ENCODE assay signal across 9 cellular contexts in the genomic region with DNA sequence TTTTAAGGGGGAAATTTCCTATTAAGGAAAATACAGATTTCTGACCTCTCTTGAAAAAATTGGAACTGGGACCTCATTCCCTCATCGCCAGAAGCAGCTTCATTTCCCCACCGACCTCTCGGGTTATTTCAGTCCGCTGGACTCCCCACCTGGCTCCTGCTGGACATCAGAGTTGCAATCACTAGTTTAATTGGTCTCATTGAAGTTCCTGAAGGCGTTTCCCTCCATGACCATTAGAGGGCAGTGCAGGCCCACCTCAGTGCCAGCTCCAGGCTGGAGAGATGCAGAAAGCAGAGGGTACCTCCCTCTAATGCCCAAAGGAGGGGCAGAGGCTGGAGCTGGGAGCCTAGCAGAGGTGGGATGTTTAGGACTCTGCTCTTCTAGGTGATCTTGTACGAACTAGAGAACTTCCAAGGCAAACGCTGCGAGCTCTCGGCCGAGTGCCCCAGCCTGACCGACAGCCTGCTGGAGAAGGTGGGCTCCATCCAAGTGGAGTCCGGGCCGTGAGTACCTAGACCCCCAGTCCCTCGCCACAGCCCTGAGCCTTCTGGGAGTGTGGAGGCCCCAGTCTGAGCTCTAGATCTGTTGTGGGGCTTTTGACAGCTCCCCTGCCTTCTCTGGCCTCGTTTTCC. TPM values are rescaled to one million over a fixed set of nuclear protein-coding genes. Genes with fewer than 3 reads are reported as not detected.
DNase-seq lines count a peak whose midpoint lies in the region; ATAC-seq and TF ChIP-seq lines count a peak whose summit lies in the region.
"Had no signal": no experiment of that assay in that cellular context is flagged by ENCODE, and none has a peak within 500 bp of the region (broad histone marks: within the 10 kb centered on the region; RNA-seq: fewer than 3 reads in every experiment).

No MANE protein-coding gene starts in this region.

- no peak overlapping the region for H3K4me3 ChIP-seq in Jurkat, Clone E6-1 (ENCODE audit: low read length)
- H3K4me3 ChIP-seq in RWPE2 (ENCODE audit: severe bottlenecking) (no peak overlapping the region), trophoblast cell (ENCODE audit: low read depth, low read length) (no peak overlapping the region)
- H3K4me3 ChIP-seq: SK-N-MC had no signal

- H3K23ac ChIP-seq in trophoblast cell (ENCODE audit: low read length): no peak overlapping the region

- no peak overlapping the region for H4K91ac ChIP-seq in trophoblast cell (ENCODE audit: low read depth, low read length)

- no peaks in the 10 kb centered on the region for H3K27me3 ChIP-seq in RWPE2 (ENCODE audit: insufficient read depth, poor library complexity, severe bottlenecking)
- no peaks in the 10 kb centered on the region for H3K27me3 ChIP-seq in trophoblast cell (ENCODE audit: insufficient read depth, low read length)

- H3K27ac ChIP-seq in RWPE2 (ENCODE audit: poor library complexity, severe bottlenecking): no peak overlapping the region
- no peak overlapping the region for H3K27ac ChIP-seq in trophoblast cell (ENCODE audit: low read depth, low read length)
- H3K27ac ChIP-seq: SK-N-MC had no signal

- no peak overlapping the region for H2AFZ ChIP-seq in trophoblast cell (ENCODE audit: insufficient read depth, low read length, poor library complexity)

- H3K36me3 ChIP-seq in RWPE2 (ENCODE audit: low read depth) (peaks cover 2% of the 10 kb centered on the region; the same call in 1 of the 2 replicates), trophoblast cell (ENCODE audit: control insufficient read depth in 1 of 2, insufficient read depth in 2 of 2, low read length in 2 of 2) (peaks cover 5 to 9% of the 10 kb centered on the region in 2 experiments)

- no peak overlapping the region for H4K12ac ChIP-seq in trophoblast cell (ENCODE audit: low read depth, low read length)

- H4K8ac ChIP-seq in trophoblast cell (ENCODE audit: low read depth, low read length): no peak overlapping the region

- no peak overlapping the region for H3K4me2 ChIP-seq in trophoblast cell (ENCODE audit: low read length)

- no peaks in the 10 kb centered on the region for H3K79me2 ChIP-seq in trophoblast cell (ENCODE audit: control insufficient read depth, insufficient read depth, low read length, poor library complexity)

- no peaks in the 10 kb centered on the region for H3K79me1 ChIP-seq in trophoblast cell (ENCODE audit: low read length)

- H2BK12ac ChIP-seq in trophoblast cell (ENCODE audit: low read length): no peak overlapping the region

- peak; percentile 85 for TF ChIP-seq CTCF in RWPE2 (IDR thresholded peaks at IDR 0.05; ENCODE audit: poor library complexity, severe bottlenecking)

- H3K14ac ChIP-seq in trophoblast cell (ENCODE audit: low read length): no peak overlapping the region

- no peak overlapping the region for H2BK120ac ChIP-seq in trophoblast cell (ENCODE audit: insufficient read depth, low read length, poor library complexity)

- ATAC-seq in RWPE2 (ENCODE audit: low read depth) (peak; percentile 60), GM18517 (IDR thresholded peaks at IDR 0.05; ENCODE audit: unreplicated experiment) (no peak), HG03135 (IDR thresholded peaks at IDR 0.05; ENCODE audit: unreplicated experiment) (no peak)

- H2BK5ac ChIP-seq in trophoblast cell (ENCODE audit: low read depth, low read length, poor library complexity): no peak overlapping the region

- H3K4ac ChIP-seq in trophoblast cell (ENCODE audit: low read depth, low read length): no peak overlapping the region

- no peaks in the 10 kb centered on the region for H3K9me3 ChIP-seq in RWPE2 (ENCODE audit: severe bottlenecking)
- peaks cover 2% of the 10 kb centered on the region for H3K9me3 ChIP-seq in trophoblast cell (ENCODE audit: insufficient read depth, low read depth, low read length)

- WGBS in trophoblast cell (ENCODE audit: extremely low coverage, insufficient coverage, insufficient read length): no CpG with 5 or more reads among the region's 15 CpGs

- H3K18ac ChIP-seq in trophoblast cell (ENCODE audit: low read length): no peak overlapping the region

- no peaks in the 10 kb centered on the region for H3K4me1 ChIP-seq in RWPE2 (ENCODE audit: insufficient read depth, poor library complexity, severe bottlenecking)
- H3K4me1 ChIP-seq in trophoblast cell (ENCODE audit: control insufficient read depth in 1 of 2, insufficient read depth in 2 of 2, low read length in 2 of 2): no peaks in the 10 kb centered on the region

- DNase-seq in COLO829 (ENCODE audit: low spot score) (peak; percentile 92), RWPE2 (ENCODE audit: low spot score) (no peak), glomerular endothelial cell (ENCODE audit: extremely low read depth, low read depth, low spot score) (peak; percentile 16), trophoblast cell (peak; percentile 55 to 81)
- DNase-seq in Jurkat, Clone E6-1 (ENCODE audit: low read depth, low spot score): peak; percentile 29
- peak; percentile 29 for DNase-seq in activated gamma-delta T cell treated with anti-CD3 and anti-CD28 coated beads, Interleukin-2, amount 50 U/mL, for 16 hours (ENCODE audit: low read depth)

- no peak overlapping the region for H2AK5ac ChIP-seq in trophoblast cell (ENCODE audit: low read length)

- no peak overlapping the region for H3K9ac ChIP-seq in trophoblast cell (ENCODE audit: low read length)

RNA-seq across cellular contexts. Expression of a gene that starts 2.7 kb away (rescaled TPM):
- not detected for polyA plus RNA-seq in Jurkat, Clone E6-1 (2012; ENCODE audit: insufficient read depth, insufficient read length)
- 0.58 TPM in 1 of 2 replicates, not detected in the other for total RNA-seq in glomerular endothelial cell
- polyA plus RNA-seq in trophoblast cell (2013): 0.14 and 0.17 TPM in 2 replicates

RNA-seq across cellular contexts. Expression of a gene that starts 17.0 kb away (rescaled TPM):
- not detected for polyA plus RNA-seq in Jurkat, Clone E6-1 (2012; ENCODE audit: insufficient read depth, insufficient read length)
- 0.24 and 1.1 TPM in 2 replicates for total RNA-seq in glomerular endothelial cell
- polyA plus RNA-seq in trophoblast cell (2013): 0.08 TPM in 1 of 2 replicates, not detected in the other
